Comparison of ENCODE assay signal across 8 cellular contexts in genomic region chr10:80462986-80463741, GRCh38. TPM values are rescaled to one million over a fixed set of nuclear protein-coding genes. Genes with fewer than 3 reads are reported as not detected.
DNase-seq lines count a peak whose midpoint lies in the region; ATAC-seq lines count a peak whose summit lies in the region.

No MANE protein-coding gene starts in this region.

- H3K27ac Mint-ChIP-seq in T-helper 17 cell, result peak overlapping the region; percentile 100
- peak overlapping the region in 1 of 2 donors; percentile 90 for H3K27ac Mint-ChIP-seq in stimulated activated naive CD8-positive, alpha-beta T cell treated with anti-CD3 and anti-CD28 coated beads, Interleukin-15, amount 100 ng/mL, for 72 hours

- peaks cover 88% of the 10 kb centered on the region for H3K4me1 Mint-ChIP-seq in T-helper 17 cell
- peaks cover 100% of the 10 kb centered on the region for H3K4me1 Mint-ChIP-seq in stimulated activated naive CD8-positive, alpha-beta T cell treated with anti-CD3 and anti-CD28 coated beads, Interleukin-15, amount 100 ng/mL, for 72 hours

- H3K4me3 Mint-ChIP-seq in T-helper 17 cell, result peak overlapping the region; percentile 98
- H3K4me3 Mint-ChIP-seq in stimulated activated naive CD8-positive, alpha-beta T cell treated with anti-CD3 and anti-CD28 coated beads, Interleukin-15, amount 100 ng/mL, for 72 hours, result peak overlapping the region; percentile 76 to 83

- no peaks in the 10 kb centered on the region for H3K27me3 Mint-ChIP-seq in T-helper 17 cell
- H3K27me3 Mint-ChIP-seq in stimulated activated naive CD8-positive, alpha-beta T cell treated with anti-CD3 and anti-CD28 coated beads, Interleukin-15, amount 100 ng/mL, for 72 hours, result no peaks in the 10 kb centered on the region

- peak; percentile 21 for ATAC-seq in HG02623 (IDR thresholded peaks at IDR 0.05; ENCODE audit: unreplicated experiment)
- no peak for ATAC-seq in T-helper 17 cell
- peak; percentile 58 for ATAC-seq in stimulated activated naive CD8-positive, alpha-beta T cell treated with anti-CD3 and anti-CD28 coated beads, Interleukin-15, amount 100 ng/mL, for 72 hours

- peaks cover 10% of the 10 kb centered on the region for H3K36me3 Mint-ChIP-seq in T-helper 17 cell (ENCODE audit: low read depth)

- H3K9me3 Mint-ChIP-seq in stimulated activated naive CD8-positive, alpha-beta T cell treated with anti-CD3 and anti-CD28 coated beads, Interleukin-15, amount 100 ng/mL, for 72 hours, result no peaks in the 10 kb centered on the region

- DNase-seq in NCI-H510A treated with DMSO at 0.1 percent for 48 hours (lab: John Stamatoyannopoulos, UW) (peak; percentile 48), NCI-H510A (lab: John Stamatoyannopoulos, UW) (no peak), T-helper 17 cell (no peak), foreskin melanocyte (peak; percentile 82), OCI-M2 (lab: John Stamatoyannopoulos, UW; ENCODE audit: unreplicated experiment) (no peak), putamen (ENCODE audit: low spot score) (no peak)
- DNase-seq in stimulated activated naive CD8-positive, alpha-beta T cell treated with anti-CD3 and anti-CD28 coated beads, Interleukin-15, amount 100 ng/mL, for 72 hours, result no peak

- no peaks in the 10 kb centered on the region for H3K9me3 ChIP-seq in T-helper 17 cell (ENCODE audit: control insufficient read depth, low read length, poor library complexity, severe bottlenecking)

RNA-seq across cellular contexts. Expression of gene TSPAN14, which starts 9.1 kb away (rescaled TPM):
- total RNA-seq in T-helper 17 cell, result 100 to 1,000 TPM; 118 to 139 TPM

RNA-seq across cellular contexts. Expression of gene PRXL2A, which starts 54.8 kb away (rescaled TPM):
- total RNA-seq in T-helper 17 cell, result 1 to 10 TPM in 1 of 2 donors, under 1 TPM in 1; 0.94 to 1.5 TPM

Comparison
In these comparisons a context has a peak if more than half of its experiments do, and no peak if none do; other contexts are left out.
1. DNase-seq: peak in NCI-H510A treated with DMSO at 0.1 percent for 48 hours (single experiment) and foreskin melanocyte (single experiment); none in NCI-H510A (single experiment), T-helper 17 cell (0 of 3), stimulated activated naive CD8-positive, alpha-beta T cell treated with anti-CD3 and anti-CD28 coated beads, Interleukin-15, amount 100 ng/mL, for 72 hours (0 of 2), OCI-M2 (single experiment) and putamen (single experiment).